Comparison of ENCODE assay signal across 1 cellular context in genomic region chr6:7615611-7616383, GRCh38.
A peak's percentile ranks its signal among the peaks of the same experiment; 100 is the strongest.
TF ChIP-seq lines count a peak whose summit lies in the region.

No MANE protein-coding gene starts in this region.

TF ChIP-seq in HepG2, 621 proteins besides CTCF, POLR2A, EP300 and RAD21 (continued from another document):
- TF ChIP-seq ARID5B (CRISPR knock-in tag; IDR thresholded peaks at IDR 0.05): peak; percentile 38; the same call in 1 of the 2 replicates
